Comparison of ENCODE assay signal across 1 cellular context in the genomic region with DNA sequence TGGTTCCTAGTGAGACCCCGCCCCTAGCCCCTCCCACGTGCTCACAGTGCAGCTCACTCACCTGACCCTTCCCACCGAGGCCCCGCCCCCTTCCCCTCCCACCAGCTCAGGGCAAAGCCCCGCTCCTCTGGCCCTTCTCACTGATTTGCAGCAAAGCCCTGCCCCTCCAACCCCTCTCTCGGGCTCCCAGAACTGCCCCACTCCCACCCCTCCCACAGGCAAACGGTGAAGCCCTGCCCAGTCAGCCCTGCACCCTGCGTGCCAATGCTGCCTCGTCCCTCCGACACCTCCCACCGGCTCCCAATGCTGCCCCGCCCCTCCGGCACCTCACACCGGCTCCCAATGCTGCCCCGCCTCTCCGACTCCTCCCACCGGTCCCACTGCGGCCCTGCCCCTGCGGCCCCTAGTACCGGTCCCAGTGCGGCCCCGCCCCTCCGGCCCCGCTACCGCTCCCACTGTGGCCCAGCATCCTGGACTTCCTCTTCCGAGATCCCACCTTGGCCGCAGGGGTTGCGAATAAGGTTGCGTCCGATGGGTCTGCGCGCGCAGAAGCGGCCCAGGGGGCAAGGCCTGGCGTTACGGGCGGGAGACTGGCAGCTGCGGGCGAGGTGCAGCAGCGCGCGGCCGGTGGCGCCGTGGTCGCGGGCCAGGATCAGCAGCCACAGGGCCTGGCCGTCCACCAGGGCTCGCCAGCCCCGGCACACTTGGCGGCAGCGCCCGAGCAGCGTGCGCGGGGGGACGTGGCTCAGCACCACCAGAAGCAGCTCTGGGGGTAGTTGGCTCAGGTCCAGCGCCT.
TF ChIP-seq lines count a peak whose summit lies in the region.

No MANE protein-coding gene starts in this region.

TF ChIP-seq in HepG2, 621 proteins besides CTCF, POLR2A, EP300 and RAD21 (continued from another document):
- TF ChIP-seq CREM (IDR thresholded peaks at IDR 0.05), result no peak
- TF ChIP-seq CREM (CRISPR knock-in tag; IDR thresholded peaks at IDR 0.05), result no peak
- TF ChIP-seq BORCS8-MEF2B (CRISPR knock-in tag; IDR thresholded peaks at IDR 0.05), result no peak
- TF ChIP-seq SP5 (CRISPR knock-in tag; IDR thresholded peaks at IDR 0.05; ENCODE audit: borderline replicate concordance, low read depth), result peak; percentile 14; the same call in 1 of the 2 replicates
TF ChIP-seq in HepG2: peak in this region for 42.
